Comparison of ENCODE assay signal across 14 cellular contexts in genomic region chr10:5614081-5614721, GRCh38. TPM values are rescaled to one million over a fixed set of nuclear protein-coding genes. Genes with fewer than 3 reads are reported as not detected.
DNase-seq lines count a peak whose midpoint lies in the region; ATAC-seq lines count a peak whose summit lies in the region.
"Had no signal": no experiment of that assay in that cellular context is flagged by ENCODE, and none has a peak within 500 bp of the region (broad histone marks: within the 10 kb centered on the region; RNA-seq: fewer than 3 reads in every experiment).

No MANE protein-coding gene starts in this region.

- H3K27ac ChIP-seq in adipose tissue (ENCODE audit: low read depth, low read length) (peak overlapping the region; percentile 34), trophoblast cell (ENCODE audit: low read depth, low read length) (no peak overlapping the region)
- H3K27ac ChIP-seq: SJSA1 had no signal

- H3K36me3 ChIP-seq in trophoblast cell (ENCODE audit: control insufficient read depth in 1 of 2, insufficient read depth in 2 of 2, low read length in 2 of 2), result no peaks in the 10 kb centered on the region
- H3K36me3 ChIP-seq: SJSA1 had no signal

- H2AFZ ChIP-seq in trophoblast cell (ENCODE audit: insufficient read depth, low read length, poor library complexity), result no peak overlapping the region

- no peak overlapping the region for H3K18ac ChIP-seq in trophoblast cell (ENCODE audit: low read length)

- H3K4ac ChIP-seq in trophoblast cell (ENCODE audit: low read depth, low read length), result no peak overlapping the region

- peaks cover 12 to 22% of the 10 kb centered on the region in 2 experiments for H3K4me1 ChIP-seq in trophoblast cell (ENCODE audit: control insufficient read depth in 1 of 2, insufficient read depth in 2 of 2, low read length in 2 of 2)

- WGBS in adipose tissue, 3 donors, result 73 to 86% (median 84%) methylated on average over 5 of the region's 5 CpGs
- WGBS in trophoblast cell (ENCODE audit: extremely low coverage, insufficient coverage, insufficient read length), result no CpG with 5 or more reads among the region's 5 CpGs

- no peak overlapping the region for H3K14ac ChIP-seq in trophoblast cell (ENCODE audit: low read length)

- ATAC-seq in HG03175 (IDR thresholded peaks at IDR 0.05; ENCODE audit: unreplicated experiment), result no peak
- ATAC-seq: stimulated activated memory B cell treated with anti-CD40 and anti-IgM and Interleukin-4, amounts not matched to agents 10 μg/mL and 1 μg/mL and 100 μg/mL, for 72 hours had no signal

- H2BK5ac ChIP-seq in trophoblast cell (ENCODE audit: low read depth, low read length, poor library complexity), result peak overlapping the region; percentile 2

- H3K4me3 ChIP-seq in trophoblast cell (ENCODE audit: low read depth, low read length), result no peak overlapping the region
- H3K4me3 ChIP-seq: SJSA1 had no signal

- H3K79me2 ChIP-seq in trophoblast cell (ENCODE audit: control insufficient read depth, insufficient read depth, low read length, poor library complexity), result peaks cover 2% of the 10 kb centered on the region

- H2AK5ac ChIP-seq in trophoblast cell (ENCODE audit: low read length), result peak overlapping the region; percentile 5

- no peak overlapping the region for H3K4me2 ChIP-seq in trophoblast cell (ENCODE audit: low read length)

- DNase-seq in COLO668 (lab: John Stamatoyannopoulos, UW; ENCODE audit: unreplicated experiment) (peak; percentile 12), glomerular visceral epithelial cell (ENCODE audit: extremely low spot score) (peak; percentile 57), trophoblast cell (peak; percentile 39 to 58), NCI-H2029 (lab: John Stamatoyannopoulos, UW) (no peak), KG1 (lab: John Stamatoyannopoulos, UW) (no peak), SIG-M5 (lab: John Stamatoyannopoulos, UW) (no peak)
- DNase-seq: activated CD4-positive, alpha-beta T cell treated with anti-CD3 and anti-CD28 coated beads, Interleukin-2, amount 50 U/mL, for 1 hour; activated naive CD4-positive, alpha-beta T cell treated with anti-CD3 and anti-CD28 coated beads for 36 hours; CD4-positive, CD25-positive, alpha-beta regulatory T cell; NCI-H2227 treated with DMSO at 0.1 percent for 48 hours had no signal

- H3K23ac ChIP-seq in trophoblast cell (ENCODE audit: low read length), result no peak overlapping the region

- H3K27me3 ChIP-seq in trophoblast cell (ENCODE audit: insufficient read depth, low read length), result no peaks in the 10 kb centered on the region
- H3K27me3 ChIP-seq: SJSA1 had no signal

- H4K8ac ChIP-seq in trophoblast cell (ENCODE audit: low read depth, low read length), result peak overlapping the region; percentile 8

- peak overlapping the region; percentile 15 for H4K91ac ChIP-seq in trophoblast cell (ENCODE audit: low read depth, low read length)

- no peak overlapping the region for H4K12ac ChIP-seq in trophoblast cell (ENCODE audit: low read depth, low read length)

- no peak overlapping the region for H3K9ac ChIP-seq in trophoblast cell (ENCODE audit: low read length)

- H2BK120ac ChIP-seq in trophoblast cell (ENCODE audit: insufficient read depth, low read length, poor library complexity), result peak overlapping the region; percentile 27

- H3K9me3 ChIP-seq in trophoblast cell (ENCODE audit: insufficient read depth, low read depth, low read length), result no peaks in the 10 kb centered on the region
- H3K9me3 ChIP-seq: SJSA1 had no signal

- H3K79me1 ChIP-seq in trophoblast cell (ENCODE audit: low read length), result peaks cover 21% of the 10 kb centered on the region

- H2BK12ac ChIP-seq in trophoblast cell (ENCODE audit: low read length), result peak overlapping the region; percentile 51

RNA-seq across cellular contexts. Expression of gene ASB13, which starts 52.2 kb away (rescaled TPM):
- 10 to 100 TPM; 11.9 to 40.9 (median 13.5) TPM for polyA plus RNA-seq in adipose tissue
- 3.3 and 3.7 TPM in 2 replicates for polyA plus RNA-seq in trophoblast cell (2013)

Comparison
In these comparisons a context has a peak if more than half of its experiments do, and no peak if none do; other contexts are left out.
1. DNase-seq: peak in COLO668 (single experiment), glomerular visceral epithelial cell (single experiment) and trophoblast cell (2 of 2); none in NCI-H2029 (single experiment), KG1 (single experiment) and SIG-M5 (single experiment).